Comparison of ENCODE assay signal across 10 cellular contexts in genomic region chr4:17232575-17233253, GRCh38.
DNase-seq lines count a peak whose midpoint lies in the region; ATAC-seq and TF ChIP-seq lines count a peak whose summit lies in the region.
"Had no signal": no experiment of that assay in that cellular context is flagged by ENCODE, and none has a peak within 500 bp of the region (broad histone marks: within the 10 kb centered on the region; RNA-seq: fewer than 3 reads in every experiment).

No MANE protein-coding gene starts in this region.

- DNase-seq in AG04449 (ENCODE audit: low read depth, low spot score) (peak; percentile 52), M059J (ENCODE audit: low read depth) (peak; percentile 87), dorsolateral prefrontal cortex (peak in 4 of 10 donors; percentile 7 to 30 (median 18)), mucosa of descending colon (peak in 1 of 3 donors; percentile 19), left colon (no peak), spleen (no peak)
- DNase-seq in natural killer cell treated with Interleukin-12 subunit alpha and Interleukin-12 subunit beta and Interleukin-15 and Interleukin-18, amount 100 ng/mL, for 72 hours (ENCODE audit: low spot score): no peak
- no peak for DNase-seq in activated CD4-positive, alpha-beta T cell treated with anti-CD3 and anti-CD28 coated beads for 4 hours
- DNase-seq: cerebellar nuclear complex had no signal

- H3K9me3 ChIP-seq in mucosa of descending colon (no peaks in the 10 kb centered on the region), spleen (no peaks in the 10 kb centered on the region)

- peaks cover 0 to 8% of the 10 kb centered on the region in 2 donors for H3K27me3 Mint-ChIP-seq in natural killer cell treated with Interleukin-12 subunit alpha and Interleukin-12 subunit beta and Interleukin-15 and Interleukin-18, amount 100 ng/mL, for 72 hours

- H3K4me1 ChIP-seq in mucosa of descending colon (ENCODE audit: low read depth): no peaks in the 10 kb centered on the region
- peaks cover 0 to 11% (median 5%) of the 10 kb centered on the region in 6 donors for H3K4me1 ChIP-seq in spleen

- POLR2A ChIA-PET in AG04449 (lab: Yijun Ruan, JAX): interaction anchor here (0.8 kb wide), 1 partner anchor 25 kb away, joined by 3 read pairs; no protein-coding TSS in a partner anchor

- H3K4me3 Mint-ChIP-seq in natural killer cell treated with Interleukin-12 subunit alpha and Interleukin-12 subunit beta and Interleukin-15 and Interleukin-18, amount 100 ng/mL, for 72 hours: no peak overlapping the region

- peak; percentile 13 for ATAC-seq in mucosa of descending colon
- no peak for ATAC-seq in left colon
- ATAC-seq in natural killer cell treated with Interleukin-12 subunit alpha and Interleukin-12 subunit beta and Interleukin-15 and Interleukin-18, amount 100 ng/mL, for 72 hours: no peak

- 59 to 70% (median 66%) methylated on average over 3 of the region's 3 CpGs for WGBS in spleen, 5 donors

- no peaks in the 10 kb centered on the region for H3K36me3 Mint-ChIP-seq in natural killer cell treated with Interleukin-12 subunit alpha and Interleukin-12 subunit beta and Interleukin-15 and Interleukin-18, amount 100 ng/mL, for 72 hours

- H3K27me3 ChIP-seq in dorsolateral prefrontal cortex (no peaks in the 10 kb centered on the region), spleen (replicated peaks in 1 of 7) (no peaks in the 10 kb centered on the region)

- CTCF ChIA-PET in AG04449 (lab: Yijun Ruan, JAX): interaction anchor here (0.8 to 1.0 kb wide), 3 partner anchors 12 to 92 kb away, joined by 3 read pairs; no protein-coding TSS in a partner anchor

- no peaks in the 10 kb centered on the region for H3K4me1 Mint-ChIP-seq in natural killer cell treated with Interleukin-12 subunit alpha and Interleukin-12 subunit beta and Interleukin-15 and Interleukin-18, amount 100 ng/mL, for 72 hours (ENCODE audit: low read depth in 2 of 2)

- H3K4me3 ChIP-seq in AG04449 (ENCODE audit: low read depth, low read length) (no peak overlapping the region), dorsolateral prefrontal cortex (no peak overlapping the region), mucosa of descending colon (no peak overlapping the region), spleen (no peak overlapping the region)

- TF ChIP-seq CTCF in AG04449 (IDR thresholded peaks at IDR 0.05; ENCODE audit: insufficient read depth, low read length, missing control alignments): no peak
- TF ChIP-seq CTCF in dorsolateral prefrontal cortex (IDR thresholded peaks at IDR 0.05 in 54 of 56, conservative IDR thresholded peaks at IDR 0.05 in 2 of 56; ENCODE audit: low read depth in 1 of 56, partially characterized antibody in 56 of 56): no peak
- no peak for TF ChIP-seq CTCF in mucosa of descending colon (IDR thresholded peaks at IDR 0.05)
- TF ChIP-seq CTCF in spleen (IDR thresholded peaks at IDR 0.05 in 8 of 11, conservative IDR thresholded peaks at IDR 0.05 in 3 of 11): no peak

- H3K36me3 ChIP-seq in mucosa of descending colon (ENCODE audit: low read depth) (no peaks in the 10 kb centered on the region), spleen (no peaks in the 10 kb centered on the region)

- intact Hi-C loops in dorsolateral prefrontal cortex (cut with DNase I): no loop called here
- intact Hi-C loops in mucosa of descending colon (cut with DNase I, micrococcal nuclease): no loop called here
- intact Hi-C loops in left colon (cut with DNase I, micrococcal nuclease): no loop called here
- intact Hi-C loops in spleen (cut with DNase I; ENCODE audit: low total_unique reads): no loop called here

- no peak for TF ChIP-seq POLR2A in spleen (IDR thresholded peaks at IDR 0.05)

- H3K27ac ChIP-seq in dorsolateral prefrontal cortex (peak overlapping the region in 31 of 59 donors; percentile 2 to 79 (median 51)), spleen (peak overlapping the region in 3 of 8 donors; percentile 7 to 12 (median 11))
- H3K27ac ChIP-seq: C4-2B had no signal

- H3K9me3 Mint-ChIP-seq in natural killer cell treated with Interleukin-12 subunit alpha and Interleukin-12 subunit beta and Interleukin-15 and Interleukin-18, amount 100 ng/mL, for 72 hours: peaks cover 4% of the 10 kb centered on the region

- no peak overlapping the region for H3K27ac Mint-ChIP-seq in natural killer cell treated with Interleukin-12 subunit alpha and Interleukin-12 subunit beta and Interleukin-15 and Interleukin-18, amount 100 ng/mL, for 72 hours

Comparison
In these comparisons a context has a peak if more than half of its experiments do, and no peak if none do; other contexts are left out.
1. DNase-seq: peak in AG04449 (single experiment) and M059J (single experiment); none in left colon (0 of 2), natural killer cell treated with Interleukin-12 subunit alpha and Interleukin-12 subunit beta and Interleukin-15 and Interleukin-18, amount 100 ng/mL, for 72 hours (single experiment), spleen (single experiment) and activated CD4-positive, alpha-beta T cell treated with anti-CD3 and anti-CD28 coated beads for 4 hours (0 of 2).